ENCODE assay signal across 13 cellular contexts in the genomic region with DNA sequence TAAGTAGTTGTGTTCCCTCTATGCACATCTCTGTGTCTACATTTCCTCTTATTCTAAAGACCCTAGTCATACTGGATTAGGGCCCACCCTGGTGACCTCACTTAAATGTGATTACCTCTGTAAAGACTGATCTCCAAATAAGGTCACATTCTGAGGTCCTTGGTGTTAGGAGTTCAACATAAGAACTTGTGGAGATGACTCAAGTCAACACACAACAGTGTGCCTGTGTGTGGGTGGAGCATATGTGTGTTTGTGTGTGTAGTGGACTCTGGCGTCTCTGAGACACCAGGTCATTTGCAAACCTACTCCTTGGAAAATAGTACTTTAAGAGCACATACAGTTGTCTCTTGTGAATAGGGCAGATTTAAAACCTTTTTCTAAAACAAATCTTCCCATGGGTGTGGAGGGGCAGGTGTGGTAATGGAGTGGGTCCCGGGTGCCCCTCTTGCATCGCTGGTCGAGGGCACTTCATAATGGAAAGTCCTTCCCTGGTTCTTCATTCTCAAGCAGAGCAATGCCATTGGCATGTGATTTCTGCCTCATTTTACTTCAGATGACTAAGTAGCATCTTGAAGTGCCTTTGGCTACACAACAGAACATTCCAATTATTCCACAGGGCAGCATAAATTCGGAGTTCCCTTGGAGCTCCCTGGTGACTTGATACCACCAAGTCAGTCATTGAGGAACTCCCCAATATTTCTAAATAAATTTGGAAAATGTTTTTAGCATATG.
DNase-seq lines count a peak whose midpoint lies in the region; ATAC-seq and TF ChIP-seq lines count a peak whose summit lies in the region.
"Had no signal": no experiment of that assay in that cellular context is flagged by ENCODE, and none has a peak within 500 bp of the region (broad histone marks: within the 10 kb centered on the region; RNA-seq: fewer than 3 reads in every experiment).

No MANE protein-coding gene starts in this region.

- TF ChIP-seq CTCF in left lung (IDR thresholded peaks at IDR 0.05) (no peak), thyroid gland (IDR thresholded peaks at IDR 0.05) (no peak), CD14-positive monocyte (IDR thresholded peaks at IDR 0.05) (no peak)

- H3K27me3 ChIP-seq in left lung (no peaks in the 10 kb centered on the region), thyroid gland (no peaks in the 10 kb centered on the region)

- H3K4me3 ChIP-seq in left lung (no peak overlapping the region), thyroid gland (replicated peaks in 1 of 3) (no peak overlapping the region)

- H3K9me3 ChIP-seq in left lung (no peaks in the 10 kb centered on the region), thyroid gland (no peaks in the 10 kb centered on the region)

- 27 to 46% methylated on average over 5 of the region's 5 CpGs for WGBS in thyroid gland, 2 donors

- H3K27ac ChIP-seq in left lung (peak overlapping the region; percentile 57 to 85), thyroid gland (peak overlapping the region; percentile 91 to 95 (median 94))

- no peak overlapping the region for H3K27ac Mint-ChIP-seq in activated T-cell treated with anti-CD3 and anti-CD28 coated beads, Interleukin-2, amount 50 U/mL, for 72 hours
- no peak overlapping the region for H3K27ac Mint-ChIP-seq in activated T-cell treated with anti-CD3 and anti-CD28 coated beads, Interleukin-2, amount 50 U/mL, for 24 hours
- H3K27ac Mint-ChIP-seq in activated CD4-positive, alpha-beta T cell treated with anti-CD3 and anti-CD28 coated beads, Interleukin-2, amount 10 ng/mL, durations not matched to agents 7 days and 5 days: no peak overlapping the region
- no peak overlapping the region for H3K27ac Mint-ChIP-seq in CD14-positive monocyte

- H3K4me1 ChIP-seq in left lung: peaks cover 32 to 57% of the 10 kb centered on the region in 2 donors
- H3K4me1 ChIP-seq in thyroid gland: peaks cover 56 to 59% of the 10 kb centered on the region in 2 donors

- peak; percentile 22 to 26 for ATAC-seq in activated T-cell treated with anti-CD3 and anti-CD28 coated beads, Interleukin-2, amount 50 U/mL, for 72 hours (replicated peaks in 1 of 2)
- ATAC-seq in left lung: peak; percentile 18
- no peak for ATAC-seq in HG03378 (IDR thresholded peaks at IDR 0.05; ENCODE audit: unreplicated experiment)

- TF ChIP-seq POLR2A in thyroid gland (IDR thresholded peaks at IDR 0.05): peak in 1 of 2 donors; percentile 52

- H3K4me3 Mint-ChIP-seq in activated T-cell treated with anti-CD3 and anti-CD28 coated beads, Interleukin-2, amount 50 U/mL, for 72 hours: no peak overlapping the region
- no peak overlapping the region for H3K4me3 Mint-ChIP-seq in activated T-cell treated with anti-CD3 and anti-CD28 coated beads, Interleukin-2, amount 50 U/mL, for 24 hours
- H3K4me3 Mint-ChIP-seq in activated CD4-positive, alpha-beta T cell treated with anti-CD3 and anti-CD28 coated beads, Interleukin-2, amount 10 ng/mL, durations not matched to agents 7 days and 5 days: no peak overlapping the region
- no peak overlapping the region for H3K4me3 Mint-ChIP-seq in CD14-positive monocyte
- H3K4me3 Mint-ChIP-seq: central memory CD8-positive, alpha-beta T cell had no signal

- peaks cover 0 to 1% of the 10 kb centered on the region in 2 donors for H3K36me3 Mint-ChIP-seq in activated T-cell treated with anti-CD3 and anti-CD28 coated beads, Interleukin-2, amount 50 U/mL, for 72 hours (ENCODE audit: insufficient read depth in 2 of 2)
- no peaks in the 10 kb centered on the region for H3K36me3 Mint-ChIP-seq in activated T-cell treated with anti-CD3 and anti-CD28 coated beads, Interleukin-2, amount 50 U/mL, for 24 hours (ENCODE audit: low read depth)
- peaks cover 3% of the 10 kb centered on the region for H3K36me3 Mint-ChIP-seq in activated CD4-positive, alpha-beta T cell treated with anti-CD3 and anti-CD28 coated beads, Interleukin-2, amount 10 ng/mL, durations not matched to agents 7 days and 5 days (ENCODE audit: low read depth)
- no peaks in the 10 kb centered on the region for H3K36me3 Mint-ChIP-seq in CD14-positive monocyte

- H3K9me3 Mint-ChIP-seq in activated T-cell treated with anti-CD3 and anti-CD28 coated beads, Interleukin-2, amount 50 U/mL, for 72 hours: no peaks in the 10 kb centered on the region
- no peaks in the 10 kb centered on the region for H3K9me3 Mint-ChIP-seq in activated T-cell treated with anti-CD3 and anti-CD28 coated beads, Interleukin-2, amount 50 U/mL, for 24 hours
- no peaks in the 10 kb centered on the region for H3K9me3 Mint-ChIP-seq in activated CD4-positive, alpha-beta T cell treated with anti-CD3 and anti-CD28 coated beads, Interleukin-2, amount 10 ng/mL, durations not matched to agents 7 days and 5 days
- H3K9me3 Mint-ChIP-seq in CD14-positive monocyte: no peaks in the 10 kb centered on the region
- H3K9me3 Mint-ChIP-seq: central memory CD8-positive, alpha-beta T cell had no signal

- peaks cover 43% of the 10 kb centered on the region for H3K4me1 Mint-ChIP-seq in activated T-cell treated with anti-CD3 and anti-CD28 coated beads, Interleukin-2, amount 50 U/mL, for 72 hours (ENCODE audit: low read depth)
- peaks cover 18% of the 10 kb centered on the region for H3K4me1 Mint-ChIP-seq in activated T-cell treated with anti-CD3 and anti-CD28 coated beads, Interleukin-2, amount 50 U/mL, for 24 hours (ENCODE audit: low read depth)
- H3K4me1 Mint-ChIP-seq in activated CD4-positive, alpha-beta T cell treated with anti-CD3 and anti-CD28 coated beads, Interleukin-2, amount 10 ng/mL, durations not matched to agents 7 days and 5 days: peaks cover 37% of the 10 kb centered on the region
- peaks cover 33% of the 10 kb centered on the region for H3K4me1 Mint-ChIP-seq in CD14-positive monocyte
- H3K4me1 Mint-ChIP-seq: central memory CD8-positive, alpha-beta T cell had no signal

- POLR2A ChIA-PET in activated CD4-positive, alpha-beta T cell treated with anti-CD3 and anti-CD28 coated beads, Interleukin-2, amount 10 ng/mL, durations not matched to agents 7 days and 5 days (lab: Charles Lee): interaction anchor here (0.6 kb wide), 1 partner anchor 19 kb away, joined by 5 read pairs; no protein-coding TSS in a partner anchor

- CTCF ChIA-PET in activated CD4-positive, alpha-beta T cell treated with anti-CD3 and anti-CD28 coated beads, Interleukin-2, amount 10 ng/mL, durations not matched to agents 7 days and 5 days (lab: Charles Lee): no interaction called here

- H3K27me3 Mint-ChIP-seq in activated T-cell treated with anti-CD3 and anti-CD28 coated beads, Interleukin-2, amount 50 U/mL, for 72 hours (ENCODE audit: low read depth): no peaks in the 10 kb centered on the region
- H3K27me3 Mint-ChIP-seq in activated T-cell treated with anti-CD3 and anti-CD28 coated beads, Interleukin-2, amount 50 U/mL, for 24 hours: no peaks in the 10 kb centered on the region
- no peaks in the 10 kb centered on the region for H3K27me3 Mint-ChIP-seq in activated CD4-positive, alpha-beta T cell treated with anti-CD3 and anti-CD28 coated beads, Interleukin-2, amount 10 ng/mL, durations not matched to agents 7 days and 5 days
- peaks cover 0 to 3% (median 0%) of the 10 kb centered on the region in 3 donors for H3K27me3 Mint-ChIP-seq in CD14-positive monocyte (ENCODE audit: low read depth in 3 of 3)
- H3K27me3 Mint-ChIP-seq: central memory CD8-positive, alpha-beta T cell had no signal

- intact Hi-C loops in left lung (cut with DNase I) (loop anchor here in 1 of 2 donors (10.0 kb wide), 1 partner anchor 59 kb away; no protein-coding TSS in a partner anchor), thyroid gland (cut with DNase I) (loop anchor here (10.0 kb wide), 1 partner anchor 59 kb away; no protein-coding TSS in a partner anchor), CD14-positive monocyte (cut with micrococcal nuclease) (no loop called here)

- DNase-seq in activated T-cell treated with anti-CD3 and anti-CD28 coated beads, Interleukin-2, amount 50 U/mL, for 72 hours: no peak
- DNase-seq in activated T-cell treated with anti-CD3 and anti-CD28 coated beads, Interleukin-2, amount 50 U/mL, for 24 hours: no peak
- DNase-seq in amniotic epithelial cell (ENCODE audit: low read depth) (peak; percentile 60), left lung (no peak), thyroid gland (peak; percentile 54 to 57), CD14-positive monocyte (ENCODE audit: low spot score) (no peak)
- no peak for DNase-seq in activated CD4-positive, alpha-beta T cell treated with anti-CD3 and anti-CD28 coated beads, Interleukin-2, amount 10 ng/mL, durations not matched to agents 7 days and 5 days
- DNase-seq: midbrain; NCI-H1092; small intestine; stimulated activated CD8-positive, alpha-beta memory T cell treated with anti-CD3 and anti-CD28 coated beads, Interleukin-4, amount 100 ng/mL, for 48 hours had no signal

- no peaks in the 10 kb centered on the region for H3K36me3 ChIP-seq in left lung
- no peaks in the 10 kb centered on the region for H3K36me3 ChIP-seq in thyroid gland

Comparison
In these comparisons a context has a peak if more than half of its experiments do, and no peak if none do; other contexts are left out.
1. DNase-seq: peak in amniotic epithelial cell (single experiment) and thyroid gland (2 of 2); none in activated T-cell treated with anti-CD3 and anti-CD28 coated beads, Interleukin-2, amount 50 U/mL, for 72 hours (0 of 2), activated T-cell treated with anti-CD3 and anti-CD28 coated beads, Interleukin-2, amount 50 U/mL, for 24 hours (single experiment), left lung (0 of 2), activated CD4-positive, alpha-beta T cell treated with anti-CD3 and anti-CD28 coated beads, Interleukin-2, amount 10 ng/mL, durations not matched to agents 7 days and 5 days (single experiment) and CD14-positive monocyte (single experiment).